22 cellular contexts compared by ENCODE assay signal in genomic region chr1:204325944-204326343, GRCh38. TPM values are rescaled to one million over a fixed set of nuclear protein-coding genes. Genes with fewer than 3 reads are reported as not detected.
DNase-seq lines count a peak whose midpoint lies in the region; ATAC-seq and TF ChIP-seq lines count a peak whose summit lies in the region.
"Had no signal": no experiment of that assay in that cellular context is flagged by ENCODE, and none has a peak within 500 bp of the region (broad histone marks: within the 10 kb centered on the region; RNA-seq: fewer than 3 reads in every experiment).

No MANE protein-coding gene starts in this region.

- no peak for ATAC-seq in activated T-helper 17 cell treated with anti-CD3 and anti-CD28 coated beads, Interleukin-2, amount 50 U/mL, for 72 hours (replicated peaks)
- ATAC-seq in HG02610 (IDR thresholded peaks at IDR 0.05; ENCODE audit: unreplicated experiment), result no peak
- ATAC-seq in HG03025 (IDR thresholded peaks at IDR 0.05; ENCODE audit: low FRiP score, unreplicated experiment), result no peak

- H3K36me3 Mint-ChIP-seq in activated T-helper 17 cell treated with anti-CD3 and anti-CD28 coated beads, Interleukin-2, amount 50 U/mL, for 72 hours (ENCODE audit: low read depth), result no peaks in the 10 kb centered on the region
- no peaks in the 10 kb centered on the region for H3K36me3 Mint-ChIP-seq in nephron (ENCODE audit: low read depth)
- H3K36me3 Mint-ChIP-seq: CD4-positive, alpha-beta memory T cell had no signal

- H3K4me1 Mint-ChIP-seq in activated T-helper 17 cell treated with anti-CD3 and anti-CD28 coated beads, Interleukin-2, amount 50 U/mL, for 72 hours, result peaks cover 16% of the 10 kb centered on the region
- peaks cover 42% of the 10 kb centered on the region for H3K4me1 Mint-ChIP-seq in nephron
- H3K4me1 Mint-ChIP-seq: CD4-positive, alpha-beta memory T cell had no signal

- no peak overlapping the region for H3K4me3 Mint-ChIP-seq in activated T-helper 17 cell treated with anti-CD3 and anti-CD28 coated beads, Interleukin-2, amount 50 U/mL, for 72 hours
- H3K4me3 Mint-ChIP-seq in nephron, result no peak overlapping the region
- H3K4me3 Mint-ChIP-seq: CD4-positive, alpha-beta memory T cell; H9; HFFc6 had no signal

- peak overlapping the region; percentile 46 for H3K27ac Mint-ChIP-seq in activated T-helper 17 cell treated with anti-CD3 and anti-CD28 coated beads, Interleukin-2, amount 50 U/mL, for 72 hours
- peak overlapping the region in 2 of 3 experiments; percentile 64 to 70 for H3K27ac Mint-ChIP-seq in nephron
- H3K27ac Mint-ChIP-seq: CD4-positive, alpha-beta memory T cell; H9; HFFc6 had no signal

- CTCF ChIA-PET in RWPE1 (lab: Yijun Ruan, JAX), result interaction anchor here (0.5 to 1.7 kb wide), 3 partner anchors 37 to 456 kb away, joined by 3 to 6 read pairs (median 3); partner anchors contain the start of gene GOLT1A

- H3K27ac ChIP-seq in temporal lobe (ENCODE audit: low read depth, low read length) (peak overlapping the region; percentile 41), RWPE1 (no peak overlapping the region)
- H3K27ac ChIP-seq: BLaER1 treated with 17β-estradiol and CSF1 and Interleukin-3, amounts not matched to agents 10 nM and 100 nM; GM23248 had no signal

- POLR2A ChIA-PET in RWPE1 (lab: Yijun Ruan, JAX; ENCODE audit: low non-redundant PET), result interaction anchor here (0.6 kb wide), 1 partner anchor 1434 kb away, joined by 5 read pairs; no protein-coding TSS in a partner anchor

- no peaks in the 10 kb centered on the region for H3K9me3 Mint-ChIP-seq in activated T-helper 17 cell treated with anti-CD3 and anti-CD28 coated beads, Interleukin-2, amount 50 U/mL, for 72 hours
- no peaks in the 10 kb centered on the region for H3K9me3 Mint-ChIP-seq in nephron
- H3K9me3 Mint-ChIP-seq: CD4-positive, alpha-beta memory T cell; H9 had no signal

- peaks cover 15% of the 10 kb centered on the region for H3K27me3 Mint-ChIP-seq in activated T-helper 17 cell treated with anti-CD3 and anti-CD28 coated beads, Interleukin-2, amount 50 U/mL, for 72 hours
- peaks cover 7% of the 10 kb centered on the region for H3K27me3 Mint-ChIP-seq in nephron (ENCODE audit: low read depth)

- peak; percentile 32 for DNase-seq in cerebellum (ENCODE audit: low spot score)
- DNase-seq in RWPE1 (ENCODE audit: low spot score), result no peak
- DNase-seq: Caco-2; CD4-positive, alpha-beta memory T cell; DND-41; GM23248; H9; HFFc6; Karpas-422; MV-4-11; NCI-H1694; NCI-H2081; NCI-H2171; NCI-H345; NCI-H774; SHP77 had no signal

- TF ChIP-seq CTCF in nephron (IDR thresholded peaks at IDR 0.05; ENCODE audit: unreplicated experiment in 3 of 3) (no peak), RWPE1 (conservative IDR thresholded peaks at IDR 0.05; ENCODE audit: low read depth) (no peak)

RNA-seq across cellular contexts. Expression of gene PLEKHA6, which starts 33.8 kb away (rescaled TPM):
- 1 to 10 TPM in 1 of 2 donors, under 1 TPM in 1; 0.37 to 1.3 TPM for total RNA-seq in activated T-helper 17 cell treated with anti-CD3 and anti-CD28 coated beads, Interleukin-2, amount 50 U/mL, for 72 hours
- total RNA-seq in cerebellum (13.6 TPM), temporal lobe (10.3 TPM)
